ENCODE assay signal across 1 cellular context in genomic region chr22:39300198-39300830, GRCh38.
TF ChIP-seq lines count a peak whose summit lies in the region.

No MANE protein-coding gene starts in this region.

TF ChIP-seq in K562, 482 proteins besides CTCF, POLR2A, EP300 and RAD21 (continued from another document and continues in another):
- no peak for TF ChIP-seq MGA (IDR thresholded peaks at IDR 0.05)
- TF ChIP-seq ARID3B (CRISPR knock-in tag; IDR thresholded peaks at IDR 0.05; ENCODE audit: borderline replicate concordance) = no peak
- no peak for TF ChIP-seq ZNF12 (CRISPR knock-in tag; IDR thresholded peaks at IDR 0.05)
- TF ChIP-seq ZFPM2 (CRISPR knock-in tag; IDR thresholded peaks at IDR 0.05) = no peak
- TF ChIP-seq THAP12 (CRISPR knock-in tag; IDR thresholded peaks at IDR 0.05) = no peak
- no peak for TF ChIP-seq RBM25 (IDR thresholded peaks at IDR 0.05; ENCODE audit: low read depth, low read length, severe bottlenecking)
- TF ChIP-seq MXD1 (CRISPR knock-in tag; IDR thresholded peaks at IDR 0.05; ENCODE audit: borderline replicate concordance, poor library complexity, severe bottlenecking) = no peak
- no peak for TF ChIP-seq ZNF75A (CRISPR knock-in tag; IDR thresholded peaks at IDR 0.05)
- no peak for TF ChIP-seq DEAF1 (CRISPR knock-in tag; IDR thresholded peaks at IDR 0.05)
- TF ChIP-seq ZNF224 (CRISPR knock-in tag; IDR thresholded peaks at IDR 0.05) = no peak
- TF ChIP-seq MNT (conservative IDR thresholded peaks at IDR 0.05) = 0 out of 4 replicates have a peak, but pooled peaks of 1 of the 2 experiments have one; percentile 21
- no peak for TF ChIP-seq ZNF41 (CRISPR knock-in tag; conservative IDR thresholded peaks at IDR 0.05)
- no peak for TF ChIP-seq ZZZ3 (IDR thresholded peaks at IDR 0.05)
- TF ChIP-seq PRMT5 (CRISPR knock-in tag; IDR thresholded peaks at IDR 0.05) = no peak
- no peak for TF ChIP-seq NCOA1 (IDR thresholded peaks at IDR 0.05; ENCODE audit: low read depth)
- no peak for TF ChIP-seq ZNF76 (CRISPR knock-in tag; IDR thresholded peaks at IDR 0.05; ENCODE audit: borderline replicate concordance)
- no peak for TF ChIP-seq CBX2 (IDR thresholded peaks at IDR 0.05; ENCODE audit: insufficient read depth, low read length, poor library complexity, severe bottlenecking)
- no peak for TF ChIP-seq NFIX (CRISPR knock-in tag; IDR thresholded peaks at IDR 0.05; ENCODE audit: low read depth)
- no peak for TF ChIP-seq ADNP (tag; IDR thresholded peaks at IDR 0.05)
- no peak for TF ChIP-seq ZBTB33 (CRISPR knock-in tag; IDR thresholded peaks at IDR 0.05)
- TF ChIP-seq ZNF274 (IDR thresholded peaks at IDR 0.05; ENCODE audit: borderline replicate concordance, low read depth, low read length) = no peak
- 0 out of 2 replicates have a peak, but pooled peaks have one; percentile 27 for TF ChIP-seq ETV5 (CRISPR knock-in tag; IDR thresholded peaks at IDR 0.05; ENCODE audit: low read depth)
- no peak for TF ChIP-seq SNIP1 (IDR thresholded peaks at IDR 0.05; ENCODE audit: low read depth)
- TF ChIP-seq POLR2G (IDR thresholded peaks at IDR 0.05; ENCODE audit: low read depth, low read length) = no peak
- no peak for TF ChIP-seq HES1 (IDR thresholded peaks at IDR 0.05; ENCODE audit: low read depth)
- no peak for TF ChIP-seq MCM3 (IDR thresholded peaks at IDR 0.05)
- no peak for TF ChIP-seq TARDBP (IDR thresholded peaks at IDR 0.05)
- no peak for TF ChIP-seq TCF15 (CRISPR knock-in tag; IDR thresholded peaks at IDR 0.05)
- TF ChIP-seq HDAC1 (IDR thresholded peaks at IDR 0.05) = peak in 1 of 2 experiments; percentile 34; a peak in 1 of 4 replicates
- no peak for TF ChIP-seq YY1 (IDR thresholded peaks at IDR 0.05; ENCODE audit: borderline replicate concordance in 1 of 3, control insufficient read depth in 1 of 3, extremely low read depth in 1 of 3, insufficient read depth in 3 of 3, insufficient read length in 1 of 3, insufficient replicate concordance in 2 of 3, low read depth in 1 of 3, low read length in 2 of 3)
- TF ChIP-seq NONO (IDR thresholded peaks at IDR 0.05; ENCODE audit: low read depth in 2 of 2, low read length in 1 of 2) = no peak
- TF ChIP-seq CBX1 (IDR thresholded peaks at IDR 0.05; ENCODE audit: low read depth) = no peak
- TF ChIP-seq MYC (IDR thresholded peaks at IDR 0.05; ENCODE audit: low read depth, low read length) = 0 out of 2 replicates have a peak, but pooled peaks have one; percentile 10
- no peak for TF ChIP-seq MYC (CRISPR knock-in tag; IDR thresholded peaks at IDR 0.05; ENCODE audit: borderline replicate concordance, low read depth)
- no peak for TF ChIP-seq SAFB (IDR thresholded peaks at IDR 0.05; ENCODE audit: borderline replicate concordance, low read depth, low read length)
- TF ChIP-seq ZNF699 (CRISPR knock-in tag; IDR thresholded peaks at IDR 0.05; ENCODE audit: insufficient replicate concordance) = no peak
